Comparison of ENCODE assay signal across 11 cellular contexts in the genomic region with DNA sequence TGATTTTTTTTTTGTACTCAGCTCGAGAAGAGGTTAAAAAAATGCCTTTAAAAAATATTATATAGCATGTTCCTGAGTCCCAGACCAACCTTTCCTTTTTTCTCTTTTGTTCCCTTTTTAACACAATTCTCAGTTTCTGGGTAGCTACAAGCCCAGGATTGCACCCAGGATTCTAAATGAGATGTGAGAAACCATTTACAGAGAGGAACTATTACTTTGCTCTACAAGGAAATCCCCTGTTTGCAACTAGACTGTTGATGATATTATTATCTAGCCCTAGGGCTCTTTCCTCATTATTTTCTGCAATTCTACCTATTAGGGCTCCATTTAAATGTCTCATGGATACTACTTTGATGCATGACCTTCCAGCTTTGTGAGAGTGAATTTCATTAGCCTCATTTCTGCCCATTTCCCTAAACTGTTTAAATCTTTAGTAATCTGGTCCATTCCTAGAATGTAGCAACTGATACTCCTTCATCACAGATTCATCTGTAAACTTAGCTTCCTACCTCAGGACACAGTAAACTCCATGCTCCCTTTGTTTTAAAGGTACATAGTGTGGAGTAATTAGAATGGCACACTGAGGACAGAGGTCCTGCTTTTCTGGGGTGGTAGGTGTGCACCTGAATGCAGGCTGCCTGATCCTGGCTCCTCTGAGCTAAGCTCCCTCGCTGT. TPM values are rescaled to one million over a fixed set of nuclear protein-coding genes. Genes with fewer than 3 reads are reported as not detected.
DNase-seq lines count a peak whose midpoint lies in the region; ATAC-seq and TF ChIP-seq lines count a peak whose summit lies in the region.
"Had no signal": no experiment of that assay in that cellular context is flagged by ENCODE, and none has a peak within 500 bp of the region (broad histone marks: within the 10 kb centered on the region; RNA-seq: fewer than 3 reads in every experiment).

No MANE protein-coding gene starts in this region.

- H3K4me1 Mint-ChIP-seq in T-cell (peaks cover 24 to 33% (median 31%) of the 10 kb centered on the region in 3 donors), naive B cell (peaks cover 17 to 25% (median 21%) of the 10 kb centered on the region in 3 donors), endodermal cell (no peaks in the 10 kb centered on the region)

- ATAC-seq in GM21576 (IDR thresholded peaks at IDR 0.05; ENCODE audit: unreplicated experiment) = peak; percentile 28
- ATAC-seq in T-cell (replicated peaks in 1 of 4) = no peak
- peak; percentile 58 to 59 for ATAC-seq in naive B cell (ENCODE audit: low read depth in 2 of 2)
- ATAC-seq: body of pancreas, HCT116 had no signal

- H3K9me3 ChIP-seq in endodermal cell (ENCODE audit: control insufficient read depth, low read length) = no peaks in the 10 kb centered on the region
- H3K9me3 ChIP-seq: body of pancreas, Caco-2, testis had no signal

- no peak overlapping the region for H3K9ac ChIP-seq in endodermal cell (ENCODE audit: extremely low read depth, low read length, poor library complexity, severe bottlenecking)

- peak overlapping the region in 2 of 3 donors; percentile 17 to 35 for H3K4me3 Mint-ChIP-seq in T-cell
- H3K4me3 Mint-ChIP-seq in naive B cell = peak overlapping the region in 7 of 8 donors; percentile 5 to 83 (median 47)
- no peak overlapping the region for H3K4me3 Mint-ChIP-seq in endodermal cell

- H3K4me1 ChIP-seq in endodermal cell (ENCODE audit: control insufficient read depth, insufficient read depth, low read length) = no peaks in the 10 kb centered on the region
- H3K4me1 ChIP-seq: body of pancreas had no signal

- H3K4me3 ChIP-seq in GM12864 (ENCODE audit: low read depth, low read length) (peak overlapping the region; percentile 46), endodermal cell (ENCODE audit: low read length) (no peak overlapping the region)
- H3K4me3 ChIP-seq: body of pancreas, testis had no signal

- no peak overlapping the region for H3K27ac Mint-ChIP-seq in T-cell
- H3K27ac Mint-ChIP-seq in naive B cell = peak overlapping the region; percentile 48 to 97 (median 86)
- H3K27ac Mint-ChIP-seq in endodermal cell = no peak overlapping the region

- H3K9me3 Mint-ChIP-seq in T-cell (no peaks in the 10 kb centered on the region), naive B cell (no peaks in the 10 kb centered on the region), endodermal cell (no peaks in the 10 kb centered on the region)

- H3K27me3 Mint-ChIP-seq in T-cell = no peaks in the 10 kb centered on the region
- H3K27me3 Mint-ChIP-seq in naive B cell = no peaks in the 10 kb centered on the region
- no peaks in the 10 kb centered on the region for H3K27me3 Mint-ChIP-seq in endodermal cell (ENCODE audit: insufficient read depth)

- 96% methylated on average over 2 of the region's 2 CpGs; no CpG with 5 or more reads in 1 of the 2 experiments for WGBS in endodermal cell (ENCODE audit: insufficient coverage in 1 of 2, insufficient read length in 1 of 2), 2 experiments

- H3K36me3 ChIP-seq in endodermal cell (ENCODE audit: control insufficient read depth, insufficient read depth, low read length) = no peaks in the 10 kb centered on the region

- no peak overlapping the region for H3K27ac ChIP-seq in endodermal cell (ENCODE audit: low read depth, low read length)
- H3K27ac ChIP-seq: body of pancreas, testis had no signal

- POLR2A ChIA-PET in T-cell (lab: Charles Lee) = no interaction called here

- no peaks in the 10 kb centered on the region for H3K27me3 ChIP-seq in endodermal cell (ENCODE audit: control insufficient read depth, insufficient read depth, low read length, poor library complexity, severe bottlenecking)
- H3K27me3 ChIP-seq: body of pancreas, testis had no signal

- CTCF ChIA-PET in T-cell (lab: Charles Lee) = interaction anchor here in 1 of 2 donors (0.6 to 1.1 kb wide), 4 partner anchors 97 to 182 kb away, joined by 3 to 5 read pairs (median 3); no protein-coding TSS in a partner anchor

- TF ChIP-seq CTCF in GM12864 (IDR thresholded peaks at IDR 0.05; ENCODE audit: low read depth, low read length, missing control alignments) = no peak
- no peak for TF ChIP-seq CTCF in endodermal cell (conservative IDR thresholded peaks at IDR 0.05)

- DNase-seq in GM12864 (ENCODE audit: low read depth) (no peak), T-cell (no peak), naive B cell (peak; percentile 28), GDM1 (lab: John Stamatoyannopoulos, UW) (no peak), AG08395 (ENCODE audit: low spot score) (no peak), endodermal cell (no peak)
- DNase-seq: Caco-2, testis had no signal

- H3K36me3 Mint-ChIP-seq in T-cell (no peaks in the 10 kb centered on the region), naive B cell (no peaks in the 10 kb centered on the region), endodermal cell (ENCODE audit: low read depth) (no peaks in the 10 kb centered on the region)

RNA-seq across cellular contexts. Expression of a gene that starts 7.1 kb away (rescaled TPM):
- under 1 TPM; 0.03 to 0.33 (median 0.19) TPM for total RNA-seq in T-cell
- polyA plus RNA-seq in naive B cell (ENCODE audit: low read depth in 6 of 6) = not detected
- 10 to 100 TPM; 13.5 to 20.9 TPM for total RNA-seq in endodermal cell
- 20.6 TPM for polyA plus RNA-seq in endodermal cell (2013, experiment 1 of 2)
- 22.4 TPM for polyA plus RNA-seq in endodermal cell (2013, experiment 2 of 2)
- total RNA-seq: body of pancreas had no signal

RNA-seq across cellular contexts. Expression of a gene that starts 42.0 kb away (rescaled TPM):
- total RNA-seq in T-cell (10 to 100 TPM; 19.2 to 38.7 (median 31.7) TPM), endodermal cell (10 to 100 TPM; 22.1 to 23.9 TPM)
- 10 to 100 TPM; 14.5 to 24.8 (median 20.4) TPM for polyA plus RNA-seq in naive B cell (ENCODE audit: low read depth in 6 of 6)
- polyA plus RNA-seq in endodermal cell (2013, experiment 1 of 2) = 18.1 TPM
- 20.1 TPM for polyA plus RNA-seq in endodermal cell (2013, experiment 2 of 2)

Comparison
In these comparisons a context has a peak if more than half of its experiments do, and no peak if none do; other contexts are left out.
1. ATAC-seq: peak in GM21576 (single experiment) and naive B cell (2 of 2); none in T-cell (0 of 4).
2. H3K27ac Mint-ChIP-seq: peak in naive B cell (6 of 6); none in T-cell (0 of 2) and endodermal cell (single experiment).
3. RNA of a gene that starts 7.1 kb away (total RNA-seq): 13.5 to 20.9 TPM in endodermal cell; 0.03 to 0.33 TPM in T-cell; every median in the first group is over 10 times any median in the second.